7 cellular contexts compared by ENCODE assay signal in the genomic region with DNA sequence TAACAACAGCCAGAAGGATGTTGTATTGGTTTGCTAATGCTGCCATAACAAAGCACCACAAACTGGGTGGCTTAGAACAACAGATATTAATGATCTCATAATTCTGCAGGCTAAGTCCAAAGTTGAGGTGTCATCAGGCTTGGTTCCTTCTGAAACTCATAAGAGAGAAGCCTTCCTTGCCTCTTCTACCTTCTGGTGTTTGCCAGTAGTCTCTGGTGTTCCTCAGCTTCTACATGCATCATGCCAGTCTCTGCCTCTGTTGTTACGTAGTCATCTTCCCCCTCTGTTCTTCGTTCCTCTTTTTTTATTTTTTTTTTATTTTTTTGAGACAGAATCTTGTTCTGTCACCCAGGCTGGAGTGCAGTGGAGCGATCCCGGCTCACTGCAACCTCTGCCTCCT.
"Had no signal": no experiment of that assay in that cellular context is flagged by ENCODE, and none has a peak within 500 bp of the region (broad histone marks: within the 10 kb centered on the region; RNA-seq: fewer than 3 reads in every experiment).

No MANE protein-coding gene starts in this region.

- H3K4me3 ChIP-seq: body of pancreas, ovary had no signal

- ATAC-seq: body of pancreas, left ventricle myocardium superior had no signal

- H3K9me3 ChIP-seq: body of pancreas, ovary had no signal

- H3K36me3 ChIP-seq: ovary had no signal

- H3K27ac ChIP-seq: body of pancreas, ovary had no signal

- H3K4me1 ChIP-seq: body of pancreas had no signal

- DNase-seq: activated CD4-positive, alpha-beta T cell treated with anti-CD3 and anti-CD28 coated beads, Interleukin-2, amount 50 U/mL, for 1 hour; activated T-cell treated with anti-CD3 and anti-CD28 coated beads for 4 hours; body of pancreas; hippocampal formation; left ventricle myocardium superior; ovary; stimulated activated CD4-positive, alpha-beta T cell treated with anti-CD3 and anti-CD28 coated beads, Interleukin-4, amount 100 ng/mL, for 24 hours had no signal

- H3K27me3 ChIP-seq: body of pancreas, ovary had no signal
